ENCODE assay signal across 11 cellular contexts in genomic region chr5:139141841-139142240, GRCh38. TPM values are rescaled to one million over a fixed set of nuclear protein-coding genes. Genes with fewer than 3 reads are reported as not detected.
DNase-seq lines count a peak whose midpoint lies in the region; ATAC-seq and TF ChIP-seq lines count a peak whose summit lies in the region.
"Had no signal": no experiment of that assay in that cellular context is flagged by ENCODE, and none has a peak within 500 bp of the region (broad histone marks: within the 10 kb centered on the region; RNA-seq: fewer than 3 reads in every experiment).

No MANE protein-coding gene starts in this region.

- DNase-seq in cardiac fibroblast (ENCODE audit: low read depth in 2 of 2) (peak; percentile 85 to 87), left colon (peak; percentile 48 to 60), gastrocnemius medialis (peak; percentile 13 to 38), NCI-H1436 treated with DMSO at 0.1 percent for 48 hours (lab: John Stamatoyannopoulos, UW) (no peak)
- DNase-seq in stimulated activated CD4-positive, alpha-beta T cell treated with anti-CD3 and anti-CD28 coated beads, Interleukin-15, amount 100 ng/mL, for 24 hours, result no peak
- DNase-seq in NK-92 treated with Interleukin-12 subunit alpha and Interleukin-12 subunit beta, amount 100 ng/mL, for 24 hours (lab: John Stamatoyannopoulos, UW), result no peak
- no peak for DNase-seq in activated T-cell treated with anti-CD3 and anti-CD28 coated beads, Interleukin-2, amount 50 U/mL, for 48 hours
- DNase-seq: Caco-2, NCI-H1092, SHP77 treated with DMSO at 0.1 percent for 48 hours had no signal

- no peaks in the 10 kb centered on the region for H3K27me3 ChIP-seq in gastrocnemius medialis

- in situ Hi-C loops in gastrocnemius medialis (cut with MboI; ENCODE audit: low sequenced_read_pairs in 4 of 4), result no loop called here

- no peak for TF ChIP-seq POLR2A in gastrocnemius medialis (IDR thresholded peaks at IDR 0.05)

- H3K36me3 ChIP-seq in gastrocnemius medialis, result no peaks in the 10 kb centered on the region

- TF ChIP-seq CTCF in cardiac fibroblast (IDR thresholded peaks at IDR 0.05; ENCODE audit: low read depth, low read length) (no peak), gastrocnemius medialis (IDR thresholded peaks at IDR 0.05 in 4 of 5, conservative IDR thresholded peaks at IDR 0.05 in 1 of 5) (no peak)

- H3K4me1 ChIP-seq in gastrocnemius medialis, result peaks cover 55 to 58% of the 10 kb centered on the region in 2 donors
- H3K4me1 ChIP-seq: Caco-2 had no signal

- ATAC-seq in left colon (peak; percentile 96), gastrocnemius medialis (peak; percentile 28 to 49)

- no peak for TF ChIP-seq RAD21 in Ishikawa (IDR thresholded peaks at IDR 0.05; ENCODE audit: low read depth)

- intact Hi-C loops in left colon (cut with DNase I, micrococcal nuclease) (no loop called here), gastrocnemius medialis (cut with DNase I; ENCODE audit: low total_unique reads) (no loop called here)

- no peaks in the 10 kb centered on the region for H3K9me3 ChIP-seq in gastrocnemius medialis
- H3K9me3 ChIP-seq: Caco-2 had no signal

- H3K4me3 ChIP-seq in cardiac fibroblast (replicated peaks in 1 of 2; ENCODE audit: low read depth in 2 of 2, low read length in 2 of 2) (no peak overlapping the region), gastrocnemius medialis (peak overlapping the region in 1 of 4 donors; percentile 0)

- peak overlapping the region; percentile 75 to 85 (median 83) for H3K27ac ChIP-seq in gastrocnemius medialis

- TF ChIP-seq EP300 in Ishikawa (IDR thresholded peaks at IDR 0.05; ENCODE audit: borderline replicate concordance), result no peak

TF ChIP-seq in Ishikawa, 13 proteins besides CTCF, POLR2A, EP300 and RAD21:
- TF ChIP-seq EGR1 (IDR thresholded peaks at IDR 0.05) (no peak), NFIC (IDR thresholded peaks at IDR 0.05) (0 out of 2 replicates have a peak, but pooled peaks have one; percentile 8)

RNA-seq across cellular contexts. Expression of gene SIL1, which starts 56.3 kb away (rescaled TPM):
- 10 to 100 TPM; 29.9 to 33.0 TPM for total RNA-seq in left colon
- 10 to 100 TPM; 36.6 to 52.6 (median 48.2) TPM for total RNA-seq in gastrocnemius medialis

Comparison
In these comparisons a context has a peak if more than half of its experiments do, and no peak if none do; other contexts are left out.
1. DNase-seq: peak in cardiac fibroblast (2 of 2), left colon (2 of 2) and gastrocnemius medialis (2 of 2); none in stimulated activated CD4-positive, alpha-beta T cell treated with anti-CD3 and anti-CD28 coated beads, Interleukin-15, amount 100 ng/mL, for 24 hours (single experiment), NK-92 treated with Interleukin-12 subunit alpha and Interleukin-12 subunit beta, amount 100 ng/mL, for 24 hours (single experiment), NCI-H1436 treated with DMSO at 0.1 percent for 48 hours (single experiment) and activated T-cell treated with anti-CD3 and anti-CD28 coated beads, Interleukin-2, amount 50 U/mL, for 48 hours (0 of 2).